In genomic region chr6:157625111-157625510, GRCh38 we compare ENCODE assay signal across 23 cellular contexts.
"Had no signal": no experiment of that assay in that cellular context is flagged by ENCODE, and none has a peak within 500 bp of the region (broad histone marks: within the 10 kb centered on the region; RNA-seq: fewer than 3 reads in every experiment).

No MANE protein-coding gene starts in this region.

- H3K27me3 Mint-ChIP-seq: activated naive CD8-positive, alpha-beta T cell; type B pancreatic cell had no signal

- H3K9me3 ChIP-seq: esophagus muscularis mucosa, left ventricle myocardium inferior, neutrophil, pancreas, psoas muscle had no signal

- H3K9me3 Mint-ChIP-seq: nephron, type B pancreatic cell had no signal

- H3K4me1 ChIP-seq: esophagus muscularis mucosa, left ventricle myocardium inferior, pancreas, psoas muscle had no signal

- H3K27ac Mint-ChIP-seq: activated naive CD8-positive, alpha-beta T cell; type B pancreatic cell had no signal

- ATAC-seq: activated CD4-positive, CD25-positive, alpha-beta regulatory T cell treated with anti-CD3 and anti-CD28 coated beads, Interleukin-2, amount 50 U/mL, for 24 hours; pancreas; stimulated activated naive CD8-positive, alpha-beta T cell treated with anti-CD3 and anti-CD28 coated beads, Interleukin-15, Interleukin-2, amounts not matched to agents 100 U/mL and 50 U/mL, for 24 hours had no signal

- H3K27me3 ChIP-seq: esophagus muscularis mucosa, neutrophil, pancreas, spleen had no signal

- H3K27ac ChIP-seq: esophagus muscularis mucosa, left ventricle myocardium inferior, neutrophil, pancreas, psoas muscle, spleen, VCaP had no signal

- H3K36me3 Mint-ChIP-seq: activated naive CD8-positive, alpha-beta T cell; type B pancreatic cell had no signal

- H3K4me3 Mint-ChIP-seq: activated naive CD8-positive, alpha-beta T cell; nephron; type B pancreatic cell had no signal

- H3K4me3 ChIP-seq: esophagus muscularis mucosa, left ventricle myocardium inferior, lung, pancreas, psoas muscle, spleen had no signal

- DNase-seq: activated CD4-positive, alpha-beta T cell treated with anti-CD3 and anti-CD28 coated beads for 48 hours; activated CD4-positive, alpha-beta T cell treated with anti-CD3 and anti-CD28 coated beads, Interleukin-2, amount 50 U/mL, for 48 hours; activated CD8-positive, alpha-beta memory T cell treated with anti-CD3 and anti-CD28 coated beads for 24 hours; activated effector memory CD4-positive, alpha-beta T cell treated with Interleukin-2 at 50 U/mL for 16 hours; activated naive CD4-positive, alpha-beta T cell treated with Interleukin-2 at 50 U/mL for 16 hours; anterior cingulate cortex; dermis blood vessel endothelial cell; effector CD4-positive, alpha-beta T cell; glutamatergic neuron; left ventricle myocardium inferior; pancreas; psoas muscle; spleen; stimulated activated naive CD8-positive, alpha-beta T cell treated with anti-CD3 and anti-CD28 coated beads, Interleukin-15, Interleukin-2, amounts not matched to agents 100 U/mL and 50 U/mL, for 24 hours; T-helper 1 cell had no signal

- H3K36me3 ChIP-seq: esophagus muscularis mucosa, left ventricle myocardium inferior, neutrophil, pancreas, spleen had no signal
